In the genomic region with DNA sequence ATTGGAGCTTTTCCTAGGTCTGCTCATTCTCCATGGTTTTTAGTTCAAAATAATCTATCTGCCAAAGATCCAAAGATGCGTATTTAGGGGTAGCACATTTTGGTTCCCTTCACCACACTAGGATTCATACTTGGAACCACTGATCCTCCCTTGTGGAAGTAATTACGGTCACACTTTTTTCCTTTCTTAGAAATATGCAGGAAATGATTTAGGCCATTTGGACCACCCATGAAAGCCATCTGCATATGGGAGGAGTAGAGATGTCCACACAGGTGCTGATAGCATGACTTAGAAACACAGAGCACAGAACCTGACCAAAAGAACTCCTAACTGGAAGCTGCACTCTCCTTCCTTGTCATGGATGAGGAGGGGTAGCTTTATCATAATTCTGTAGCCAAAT, we compare ENCODE assay signal across 28 cellular contexts.
"Had no signal": no experiment of that assay in that cellular context is flagged by ENCODE, and none has a peak within 500 bp of the region (broad histone marks: within the 10 kb centered on the region; RNA-seq: fewer than 3 reads in every experiment).

No MANE protein-coding gene starts in this region.

- H3K27me3 ChIP-seq: esophagus muscularis mucosa, heart right ventricle, left lung, neural progenitor cell, right atrium auricular region, sigmoid colon, testis, tibial artery had no signal

- DNase-seq: dorsolateral prefrontal cortex; effector CD4-positive, alpha-beta T cell; foreskin melanocyte; glutamatergic neuron; heart right ventricle; hippocampal formation; left cardiac atrium; left lung; mammary epithelial cell; mesendoderm; midbrain; naive thymus-derived CD4-positive, alpha-beta T cell; sigmoid colon; stimulated activated CD4-positive, alpha-beta T cell treated with anti-CD3 and anti-CD28 coated beads, Interleukin-2, amount 100 ng/mL, for 24 hours; stimulated activated CD4-positive, alpha-beta T cell treated with anti-CD3 and anti-CD28 coated beads, Interleukin-4, amount 100 ng/mL, for 24 hours; stimulated activated naive CD8-positive, alpha-beta T cell treated with anti-CD3 and anti-CD28 coated beads, Interleukin-15, Interleukin-2, amounts not matched to agents 100 U/mL and 50 U/mL, for 24 hours; substantia nigra; testis; tibial artery had no signal

- ATAC-seq: left cardiac atrium; left lung; naive thymus-derived CD4-positive, alpha-beta T cell; stimulated activated effector memory CD8-positive, alpha-beta T cell treated with anti-CD3 and anti-CD28 coated beads, Interleukin-12 subunit alpha, Interleukin-12 subunit beta, amount 100 ng/mL, for 72 hours; stimulated activated naive CD8-positive, alpha-beta T cell treated with anti-CD3 and anti-CD28 coated beads, Interleukin-15, Interleukin-2, amounts not matched to agents 100 U/mL and 50 U/mL, for 24 hours had no signal

- H3K4me3 ChIP-seq: dorsolateral prefrontal cortex, esophagus muscularis mucosa, heart right ventricle, left lung, neural progenitor cell, prostate gland, right atrium auricular region, sigmoid colon, testis, tibial artery had no signal

- H3K9me3 ChIP-seq: prostate gland, testis, tibial artery had no signal

- H3K4me3 Mint-ChIP-seq: naive thymus-derived CD4-positive, alpha-beta T cell; nephron; neural progenitor cell; stimulated activated effector memory CD8-positive, alpha-beta T cell treated with anti-CD3 and anti-CD28 coated beads, Interleukin-12 subunit alpha, Interleukin-12 subunit beta, amount 100 ng/mL, for 72 hours; type B pancreatic cell had no signal

- FAIRE-seq: colon, islet of Langerhans had no signal

- H3K9ac ChIP-seq: neural progenitor cell had no signal

- H2AFZ ChIP-seq: neural progenitor cell had no signal

- H3K36me3 Mint-ChIP-seq: stimulated activated effector memory CD8-positive, alpha-beta T cell treated with anti-CD3 and anti-CD28 coated beads, Interleukin-12 subunit alpha, Interleukin-12 subunit beta, amount 100 ng/mL, for 72 hours had no signal

- H3K4me1 Mint-ChIP-seq: naive thymus-derived CD4-positive, alpha-beta T cell; stimulated activated effector memory CD8-positive, alpha-beta T cell treated with anti-CD3 and anti-CD28 coated beads, Interleukin-12 subunit alpha, Interleukin-12 subunit beta, amount 100 ng/mL, for 72 hours had no signal

- H3K27ac Mint-ChIP-seq: naive thymus-derived CD4-positive, alpha-beta T cell; neural progenitor cell; stimulated activated effector memory CD8-positive, alpha-beta T cell treated with anti-CD3 and anti-CD28 coated beads, Interleukin-12 subunit alpha, Interleukin-12 subunit beta, amount 100 ng/mL, for 72 hours; type B pancreatic cell had no signal

- H3K27ac ChIP-seq: dorsolateral prefrontal cortex, heart right ventricle, left lung, neural progenitor cell, prostate gland, right atrium auricular region, testis, tibial artery had no signal

- H3K27me3 Mint-ChIP-seq: type B pancreatic cell had no signal

- H3K4me2 ChIP-seq: neural progenitor cell had no signal

- H3K9me3 Mint-ChIP-seq: stimulated activated effector memory CD8-positive, alpha-beta T cell treated with anti-CD3 and anti-CD28 coated beads, Interleukin-12 subunit alpha, Interleukin-12 subunit beta, amount 100 ng/mL, for 72 hours had no signal

- H3K4me1 ChIP-seq: prostate gland had no signal

- H3K36me3 ChIP-seq: esophagus muscularis mucosa, heart right ventricle, left lung, neural progenitor cell, prostate gland, right atrium auricular region, sigmoid colon, tibial artery had no signal
